8 cellular contexts compared by ENCODE assay signal in the genomic region with DNA sequence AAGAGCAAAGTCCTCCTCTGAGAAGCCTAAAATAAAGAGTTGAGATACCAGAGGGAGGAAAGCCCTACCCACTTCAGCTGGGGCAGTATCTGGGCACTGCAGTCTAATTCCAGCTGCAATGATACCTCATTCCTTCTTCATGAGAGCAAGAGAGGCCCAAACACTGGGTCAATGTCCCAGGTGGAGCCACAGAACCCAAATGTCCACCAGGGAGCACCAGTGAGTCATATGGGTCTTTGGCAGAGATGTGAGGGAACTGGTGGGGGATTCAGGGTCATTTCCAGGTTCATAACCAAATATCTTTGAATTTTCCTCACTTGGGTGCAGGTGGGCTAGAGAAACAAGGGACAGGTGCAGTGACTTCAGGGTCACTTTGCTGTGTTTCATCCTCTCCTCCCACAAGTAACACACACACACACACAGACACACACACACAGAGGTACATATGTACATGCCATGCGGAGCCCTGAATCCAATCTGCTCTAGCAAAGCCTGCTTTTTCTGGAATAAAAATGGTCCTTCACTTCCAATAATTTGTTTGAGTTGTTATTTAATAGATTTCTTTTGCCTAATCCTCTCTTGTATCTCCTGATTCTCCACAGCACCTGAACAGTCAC.
A peak's percentile ranks its signal among the peaks of the same experiment; 100 is the strongest.
DNase-seq lines count a peak whose midpoint lies in the region; ATAC-seq and TF ChIP-seq lines count a peak whose summit lies in the region.

No MANE protein-coding gene starts in this region.

- no peaks in the 10 kb centered on the region for H3K27me3 Mint-ChIP-seq in CD4-positive, alpha-beta T cell

- POLR2A ChIA-PET in CD4-positive, alpha-beta T cell (lab: Charles Lee): no interaction called here

- H3K27ac ChIP-seq in osteoblast (ENCODE audit: low read depth, low read length): no peak overlapping the region
- H3K27ac ChIP-seq in CD4-positive, alpha-beta T cell (ENCODE audit: low read depth, low read length): no peak overlapping the region

- CTCF ChIA-PET in CD4-positive, alpha-beta T cell (lab: Charles Lee): no interaction called here

- H3K36me3 Mint-ChIP-seq in CD4-positive, alpha-beta T cell (ENCODE audit: low read depth): no peaks in the 10 kb centered on the region

- H3K27ac Mint-ChIP-seq in CD4-positive, alpha-beta T cell: no peak overlapping the region

- no peaks in the 10 kb centered on the region for H3K9me3 Mint-ChIP-seq in CD4-positive, alpha-beta T cell

- no peaks in the 10 kb centered on the region for H4K20me1 ChIP-seq in osteoblast (ENCODE audit: insufficient read depth, low read length)

- H3K4me3 ChIP-seq in epithelial cell of proximal tubule (ENCODE audit: low read depth, low read length) (no peak overlapping the region), osteoblast (ENCODE audit: insufficient read depth, low read length) (no peak overlapping the region)

- H3K4me3 Mint-ChIP-seq in CD4-positive, alpha-beta T cell: no peak overlapping the region

- no peak overlapping the region for H2AFZ ChIP-seq in osteoblast (ENCODE audit: low read length)

- intact Hi-C loops in CD4-positive, alpha-beta T cell (cut with DNase I, micrococcal nuclease): no loop called here

- H3K79me2 ChIP-seq in osteoblast (ENCODE audit: insufficient read depth, low read length): no peaks in the 10 kb centered on the region

- no peaks in the 10 kb centered on the region for H3K4me1 ChIP-seq in osteoblast (ENCODE audit: insufficient read depth, low read length)

- H3K4me1 Mint-ChIP-seq in CD4-positive, alpha-beta T cell (ENCODE audit: low read depth): no peaks in the 10 kb centered on the region

- peaks cover 2% of the 10 kb centered on the region for H3K27me3 ChIP-seq in osteoblast (ENCODE audit: insufficient read depth, low read length)
- no peaks in the 10 kb centered on the region for H3K27me3 ChIP-seq in CD4-positive, alpha-beta T cell (ENCODE audit: control insufficient read depth, insufficient read depth, low read length)

- DNase-seq in Daoy (ENCODE audit: low read depth): peak; percentile 39
- peak; percentile 5 for DNase-seq in NOMO-1 treated with DMSO at 0.1 percent for 48 hours (lab: John Stamatoyannopoulos, UW; ENCODE audit: unreplicated experiment)
- no peak for DNase-seq in epithelial cell of proximal tubule (ENCODE audit: low read depth)
- no peak for DNase-seq in osteoblast (ENCODE audit: insufficient read length, low spot score, missing footprints)
- no peak for DNase-seq in DMS114 treated with DMSO at 0.1 percent for 48 hours (lab: John Stamatoyannopoulos, UW; ENCODE audit: unreplicated experiment)
- no peak for DNase-seq in 8988T
- no peak for DNase-seq in CD4-positive, alpha-beta T cell

- H3K9me3 ChIP-seq in osteoblast (ENCODE audit: low read depth, low read length): no peaks in the 10 kb centered on the region
- H3K9me3 ChIP-seq in CD4-positive, alpha-beta T cell (ENCODE audit: control insufficient read depth, low read length): no peaks in the 10 kb centered on the region

- H3K4me2 ChIP-seq in osteoblast (ENCODE audit: insufficient read depth, low read length): no peak overlapping the region

- no peaks in the 10 kb centered on the region for H3K36me3 ChIP-seq in osteoblast (ENCODE audit: insufficient read depth, low read length)

- peak; percentile 59 for ATAC-seq in GM21576 (IDR thresholded peaks at IDR 0.05; ENCODE audit: unreplicated experiment)
- ATAC-seq in CD4-positive, alpha-beta T cell (ENCODE audit: poor library complexity): no peak

- TF ChIP-seq CTCF in epithelial cell of proximal tubule (conservative IDR thresholded peaks at IDR 0.05; ENCODE audit: low read depth, low read length) (peak; percentile 84), osteoblast (IDR thresholded peaks at IDR 0.05; ENCODE audit: extremely low read depth, low read depth, low read length) (peak; percentile 90)
- no peak for TF ChIP-seq CTCF in CD4-positive, alpha-beta T cell (IDR thresholded peaks at IDR 0.05)

Comparison
In these comparisons a context has a peak if more than half of its experiments do, and no peak if none do; other contexts are left out.
1. DNase-seq: peak in Daoy (single experiment) and NOMO-1 treated with DMSO at 0.1 percent for 48 hours (single experiment); none in epithelial cell of proximal tubule (single experiment), osteoblast (single experiment), DMS114 treated with DMSO at 0.1 percent for 48 hours (single experiment), 8988T (single experiment) and CD4-positive, alpha-beta T cell (0 of 10).